Comparison of ENCODE assay signal across 8 cellular contexts in genomic region chrX:106481341-106481740, GRCh38.
DNase-seq lines count a peak whose midpoint lies in the region; ATAC-seq, FAIRE-seq and TF ChIP-seq lines count a peak whose summit lies in the region.

No MANE protein-coding gene starts in this region.

- CTCF ChIA-PET in activated CD4-positive, alpha-beta memory T cell treated with anti-CD3 and anti-CD28 coated beads, Interleukin-2, amount 10 ng/mL, durations not matched to agents 7 days and 5 days (lab: Charles Lee), result interaction anchor here (1.0 to 1.4 kb wide), 2 partner anchors 127 to 138 kb away, joined by 3 to 5 read pairs; no protein-coding TSS in a partner anchor
- CTCF ChIA-PET in activated CD4-positive, alpha-beta memory T cell treated with anti-CD3 and anti-CD28 coated beads for 36 hours (lab: Charles Lee), result interaction anchor here (0.7 to 3.5 kb wide), 8 partner anchors 12 to 1301 kb away, joined by 3 to 40 read pairs (median 5); partner anchors contain the start of gene RADX
- CTCF ChIA-PET in MCF 10A (lab: Yijun Ruan, JAX), result interaction anchor here (0.5 to 3.1 kb wide), 41 partner anchors 9 to 1179 kb away, joined by 3 to 38 read pairs (median 4); partner anchors contain the start of gene RADX

- ATAC-seq in HG03135 (IDR thresholded peaks at IDR 0.05; ENCODE audit: unreplicated experiment) (peak; percentile 31), HG02610 (IDR thresholded peaks at IDR 0.05; ENCODE audit: unreplicated experiment) (no peak)

- H3K27me3 Mint-ChIP-seq in activated CD4-positive, alpha-beta memory T cell treated with anti-CD3 and anti-CD28 coated beads, Interleukin-2, amount 10 ng/mL, durations not matched to agents 7 days and 5 days, result no peaks in the 10 kb centered on the region
- no peaks in the 10 kb centered on the region for H3K27me3 Mint-ChIP-seq in activated CD4-positive, alpha-beta memory T cell treated with anti-CD3 and anti-CD28 coated beads for 36 hours
- H3K27me3 Mint-ChIP-seq in MCF 10A (ENCODE audit: insufficient read depth, unreplicated experiment), result peaks cover 45% of the 10 kb centered on the region

- no peaks in the 10 kb centered on the region for H3K36me3 Mint-ChIP-seq in activated CD4-positive, alpha-beta memory T cell treated with anti-CD3 and anti-CD28 coated beads, Interleukin-2, amount 10 ng/mL, durations not matched to agents 7 days and 5 days (ENCODE audit: low read depth)
- no peaks in the 10 kb centered on the region for H3K36me3 Mint-ChIP-seq in activated CD4-positive, alpha-beta memory T cell treated with anti-CD3 and anti-CD28 coated beads for 36 hours
- no peaks in the 10 kb centered on the region for H3K36me3 Mint-ChIP-seq in MCF 10A (ENCODE audit: insufficient read depth, unreplicated experiment)

- intact Hi-C loops in activated CD4-positive, alpha-beta memory T cell treated with anti-CD3 and anti-CD28 coated beads for 36 hours (cut with micrococcal nuclease), result loop anchor here (1.0 to 10.0 kb wide), 4 partner anchors 243 to 1233 kb away; partner anchors contain the start of genes PRPS1 and RNF128
- intact Hi-C loops in MCF 10A (cut with micrococcal nuclease), result loop anchor here (1.0 to 5.0 kb wide), 3 partner anchors 138 to 310 kb away; no protein-coding TSS in a partner anchor

- peak; percentile 92 for FAIRE-seq in islet of Langerhans (lab: Jason Lieb, UNC)

- H3K4me1 Mint-ChIP-seq in activated CD4-positive, alpha-beta memory T cell treated with anti-CD3 and anti-CD28 coated beads, Interleukin-2, amount 10 ng/mL, durations not matched to agents 7 days and 5 days, result peaks cover 23% of the 10 kb centered on the region
- peaks cover 27% of the 10 kb centered on the region for H3K4me1 Mint-ChIP-seq in activated CD4-positive, alpha-beta memory T cell treated with anti-CD3 and anti-CD28 coated beads for 36 hours (ENCODE audit: low read depth)
- H3K4me1 Mint-ChIP-seq in MCF 10A (ENCODE audit: insufficient read depth, unreplicated experiment), result peaks cover 5% of the 10 kb centered on the region

- no peak overlapping the region for H3K27ac Mint-ChIP-seq in activated CD4-positive, alpha-beta memory T cell treated with anti-CD3 and anti-CD28 coated beads, Interleukin-2, amount 10 ng/mL, durations not matched to agents 7 days and 5 days
- H3K27ac Mint-ChIP-seq in activated CD4-positive, alpha-beta memory T cell treated with anti-CD3 and anti-CD28 coated beads for 36 hours, result no peak overlapping the region
- H3K27ac Mint-ChIP-seq in MCF 10A (ENCODE audit: low read depth, unreplicated experiment), result no peak overlapping the region

- BruUV-seq in MCF 10A (replicated peaks; lab: Mats Ljungman, UMichigan), result no TSS peak

- peak; percentile 82 for TF ChIP-seq CTCF in MCF 10A (IDR thresholded peaks at IDR 0.05; ENCODE audit: unreplicated experiment)

- POLR2A ChIA-PET in activated CD4-positive, alpha-beta memory T cell treated with anti-CD3 and anti-CD28 coated beads, Interleukin-2, amount 10 ng/mL, durations not matched to agents 7 days and 5 days (lab: Charles Lee), result no interaction called here
- POLR2A ChIA-PET in activated CD4-positive, alpha-beta memory T cell treated with anti-CD3 and anti-CD28 coated beads for 36 hours (lab: Charles Lee), result no interaction called here
- POLR2A ChIA-PET in MCF 10A (lab: Yijun Ruan, JAX), result no interaction called here

- no peaks in the 10 kb centered on the region for H3K9me3 Mint-ChIP-seq in activated CD4-positive, alpha-beta memory T cell treated with anti-CD3 and anti-CD28 coated beads, Interleukin-2, amount 10 ng/mL, durations not matched to agents 7 days and 5 days
- no peaks in the 10 kb centered on the region for H3K9me3 Mint-ChIP-seq in activated CD4-positive, alpha-beta memory T cell treated with anti-CD3 and anti-CD28 coated beads for 36 hours
- H3K9me3 Mint-ChIP-seq in MCF 10A (ENCODE audit: unreplicated experiment), result no peaks in the 10 kb centered on the region

- H3K4me3 Mint-ChIP-seq in activated CD4-positive, alpha-beta memory T cell treated with anti-CD3 and anti-CD28 coated beads, Interleukin-2, amount 10 ng/mL, durations not matched to agents 7 days and 5 days, result no peak overlapping the region
- no peak overlapping the region for H3K4me3 Mint-ChIP-seq in activated CD4-positive, alpha-beta memory T cell treated with anti-CD3 and anti-CD28 coated beads for 36 hours
- H3K4me3 Mint-ChIP-seq in MCF 10A (ENCODE audit: unreplicated experiment), result no peak overlapping the region

- peak; percentile 18 for DNase-seq in activated CD4-positive, alpha-beta memory T cell treated with anti-CD3 and anti-CD28 coated beads, Interleukin-2, amount 10 ng/mL, durations not matched to agents 7 days and 5 days
- no peak for DNase-seq in activated CD4-positive, alpha-beta memory T cell treated with anti-CD3 and anti-CD28 coated beads for 36 hours
- DNase-seq in OCI-M1 (lab: John Stamatoyannopoulos, UW), result peak; percentile 80
- peak; percentile 67 for DNase-seq in MCF 10A (ENCODE audit: unreplicated experiment)
- DNase-seq in stimulated activated CD4-positive, alpha-beta T cell treated with anti-CD3 and anti-CD28 coated beads, Interleukin-4, amount 100 ng/mL, for 1 hour, result peak; percentile 2
